ENCODE assay signal across 10 cellular contexts in the genomic region with DNA sequence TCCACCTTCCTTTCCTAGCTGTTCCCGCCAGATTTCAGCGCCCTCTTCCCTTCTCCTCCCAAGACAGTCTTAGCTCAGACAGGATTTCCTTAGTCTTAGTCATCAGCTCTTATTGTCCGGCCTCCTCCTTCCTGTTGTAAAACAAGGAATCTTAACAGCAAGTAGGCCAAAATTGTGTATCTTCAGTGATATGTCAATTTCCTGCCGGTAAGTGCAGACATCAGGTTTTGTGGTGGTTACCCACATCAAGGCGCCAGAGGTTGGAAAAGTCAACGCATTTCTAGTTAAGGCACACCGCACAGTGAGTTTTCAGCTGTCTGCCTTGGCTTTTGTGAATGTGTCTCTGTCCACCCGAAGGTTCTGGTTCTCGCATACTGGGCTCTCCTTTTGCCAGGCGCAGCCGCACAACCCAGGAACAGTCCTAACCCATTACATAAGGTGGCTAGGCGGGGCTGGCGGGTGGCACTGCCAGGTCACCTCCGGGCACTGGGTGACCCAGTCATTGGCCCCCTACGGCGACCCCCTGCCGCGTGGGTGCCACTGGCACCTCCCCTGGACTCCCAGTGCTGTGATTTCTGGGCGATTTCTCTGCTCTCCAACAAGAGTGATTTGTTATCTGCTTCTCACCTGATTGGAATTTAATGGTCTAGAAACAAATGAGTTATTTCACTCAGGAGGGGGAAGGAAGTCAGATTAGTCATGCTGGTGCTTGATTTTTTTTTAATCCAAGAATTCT. TPM values are rescaled to one million over a fixed set of nuclear protein-coding genes. Genes with fewer than 3 reads are reported as not detected.
A peak's percentile ranks its signal among the peaks of the same experiment; 100 is the strongest.
DNase-seq lines count a peak whose midpoint lies in the region; ATAC-seq, FAIRE-seq and TF ChIP-seq lines count a peak whose summit lies in the region.
"Had no signal": no experiment of that assay in that cellular context is flagged by ENCODE, and none has a peak within 500 bp of the region (broad histone marks: within the 10 kb centered on the region; RNA-seq: fewer than 3 reads in every experiment).

No MANE protein-coding gene starts in this region.

- H3K27ac Mint-ChIP-seq in natural killer cell: no peak overlapping the region

- WGBS in heart left ventricle, 4 donors: 40 to 54% (median 44%) methylated on average over 15 to 19 of the region's 19 CpGs
- 52 to 68% methylated on average over 19 of the region's 19 CpGs for WGBS in lung, 2 donors
- WGBS in spleen, 5 donors: 59 to 67% (median 64%) methylated on average over 19 of the region's 19 CpGs

- peaks cover 12 to 18% of the 10 kb centered on the region in 2 donors for H3K27me3 Mint-ChIP-seq in natural killer cell (ENCODE audit: low read depth in 2 of 2)
- H3K27me3 Mint-ChIP-seq: brain had no signal

- no peaks in the 10 kb centered on the region for H3K36me3 Mint-ChIP-seq in natural killer cell

- TF ChIP-seq POLR2A in heart left ventricle (IDR thresholded peaks at IDR 0.05) (no peak), spleen (IDR thresholded peaks at IDR 0.05) (no peak)

- intact Hi-C loops in heart left ventricle (cut with DNase I): loop anchor here in 1 of 10 donors (5.0 kb wide), 1 partner anchor 92 kb away; no protein-coding TSS in a partner anchor
- intact Hi-C loops in Right ventricle myocardium superior (cut with DNase I): no loop called here
- intact Hi-C loops in natural killer cell (cut with micrococcal nuclease): no loop called here
- intact Hi-C loops in spleen (cut with DNase I; ENCODE audit: low total_unique reads): no loop called here

- no peak overlapping the region for H3K4me3 Mint-ChIP-seq in natural killer cell
- H3K4me3 Mint-ChIP-seq: brain, neural crest cell had no signal

- H3K27me3 ChIP-seq in heart left ventricle (no peaks in the 10 kb centered on the region), lung (ENCODE audit: control insufficient read depth, insufficient read depth) (no peaks in the 10 kb centered on the region), spleen (replicated peaks in 1 of 7) (peaks cover 0 to 25% (median 0%) of the 10 kb centered on the region in 7 donors)

- H3K27ac ChIP-seq in heart left ventricle (peak overlapping the region; percentile 11 to 95 (median 70)), lung (ENCODE audit: low read depth in 1 of 2, low read length in 1 of 2) (peak overlapping the region; percentile 84 to 87), spleen (peak overlapping the region in 3 of 8 donors; percentile 6 to 32 (median 20))

- H3K36me3 ChIP-seq in heart left ventricle (peaks cover 0 to 20% (median 9%) of the 10 kb centered on the region in 9 donors), lung (ENCODE audit: control insufficient read depth in 2 of 2, insufficient read depth in 2 of 2, low read length in 2 of 2) (peaks cover 0 to 6% of the 10 kb centered on the region in 2 donors), spleen (peaks cover 0 to 21% (median 0%) of the 10 kb centered on the region in 6 donors)

- H3K9me3 ChIP-seq in heart left ventricle (no peaks in the 10 kb centered on the region), lung (ENCODE audit: control insufficient read depth in 2 of 2, insufficient read depth in 1 of 2, low read length in 1 of 2) (peaks cover 0 to 2% of the 10 kb centered on the region in 2 donors), spleen (no peaks in the 10 kb centered on the region)

- no peak for TF ChIP-seq CTCF in heart left ventricle (IDR thresholded peaks at IDR 0.05)
- no peak for TF ChIP-seq CTCF in astrocyte of the cerebellum (IDR thresholded peaks at IDR 0.05; ENCODE audit: low read depth, low read length, missing control alignments)
- no peak for TF ChIP-seq CTCF in lung (IDR thresholded peaks at IDR 0.05; ENCODE audit: control extremely low read depth, extremely low read depth)
- no peak for TF ChIP-seq CTCF in natural killer cell (IDR thresholded peaks at IDR 0.05)
- no peak for TF ChIP-seq CTCF in spleen (IDR thresholded peaks at IDR 0.05 in 8 of 11, conservative IDR thresholded peaks at IDR 0.05 in 3 of 11)

- DNase-seq in heart left ventricle: no peak
- DNase-seq in Right ventricle myocardium superior: no peak
- peak; percentile 68 for DNase-seq in astrocyte of the cerebellum (ENCODE audit: low read depth)
- DNase-seq in lung (ENCODE audit: low spot score): no peak
- DNase-seq in urothelium cell line (ENCODE audit: low spot score): peak; percentile 65
- no peak for DNase-seq in natural killer cell
- no peak for DNase-seq in spleen
- DNase-seq in NCI-H345 (lab: John Stamatoyannopoulos, UW): no peak

- in situ Hi-C loops in astrocyte of the cerebellum (cut with HindIII; ENCODE audit: low sequenced_read_pairs): no loop called here

- H3K4me1 Mint-ChIP-seq in natural killer cell: no peaks in the 10 kb centered on the region

- H3K4me3 ChIP-seq in heart left ventricle (peak overlapping the region in 6 of 12 donors; percentile 13 to 33 (median 19)), astrocyte of the cerebellum (ENCODE audit: low read depth, low read length) (no peak overlapping the region), lung (no peak overlapping the region), spleen (no peak overlapping the region)

- FAIRE-seq in urothelium cell line (lab: Jason Lieb, UNC): no peak

- H3K4me1 ChIP-seq in heart left ventricle (peaks cover 29 to 100% (median 89%) of the 10 kb centered on the region in 12 donors), lung (ENCODE audit: control insufficient read depth in 2 of 2, insufficient read depth in 2 of 2, low read length in 2 of 2) (peaks cover 34 to 40% of the 10 kb centered on the region in 2 donors), spleen (peaks cover 0 to 61% (median 14%) of the 10 kb centered on the region in 6 donors)

- ATAC-seq in heart left ventricle (peak in 3 of 4 donors; percentile 5 to 42 (median 32)), Right ventricle myocardium superior (ENCODE audit: poor library complexity) (no peak), lung (ENCODE audit: insufficient read depth, low FRiP score) (peak; percentile 36), natural killer cell (no peak)

- no peaks in the 10 kb centered on the region for H3K9me3 Mint-ChIP-seq in natural killer cell

RNA-seq across cellular contexts. Expression of gene COL4A2, which starts 12.9 kb away (rescaled TPM):
- 100 to 1,000 TPM in 8 of 9 donors, 10 to 100 TPM in 1; 94.0 to 377 (median 166) TPM for total RNA-seq in heart left ventricle
- polyA plus RNA-seq in heart left ventricle: 100 to 1,000 TPM in 1 of 2 donors, 10 to 100 TPM in 1; 92.4 to 220 TPM
- 91.2 TPM for total RNA-seq in Right ventricle myocardium superior
- total RNA-seq in lung: 100 to 1,000 TPM; 414 to 627 TPM
- polyA plus RNA-seq in lung: 100 to 1,000 TPM; 169 to 264 TPM
- total RNA-seq in natural killer cell: not detected
- total RNA-seq in spleen: 100 to 1,000 TPM; 296 to 712 (median 410) TPM
- polyA plus RNA-seq in spleen: 100 to 1,000 TPM in 1 of 3 donors, 10 to 100 TPM in 2; 52.6 to 116 (median 76.3) TPM

RNA-seq across cellular contexts. Expression of gene COL4A1, which starts 13.0 kb away (rescaled TPM):
- 100 to 1,000 TPM in 8 of 9 donors, 10 to 100 TPM in 1; 91.9 to 428 (median 184) TPM for total RNA-seq in heart left ventricle
- polyA plus RNA-seq in heart left ventricle: 100 to 1,000 TPM in 1 of 2 donors, 10 to 100 TPM in 1; 52.6 to 194 TPM
- 107 TPM for total RNA-seq in Right ventricle myocardium superior
- total RNA-seq in lung: 1,000 to 10,000 TPM in 1 of 2 donors, 100 to 1,000 TPM in 1; 326 to 1,051 TPM
- 100 to 1,000 TPM; 114 to 310 TPM for polyA plus RNA-seq in lung
- not detected for total RNA-seq in natural killer cell
- 100 to 1,000 TPM; 251 to 959 (median 365) TPM for total RNA-seq in spleen
- 10 to 100 TPM; 37.9 to 71.7 (median 61.5) TPM for polyA plus RNA-seq in spleen

Comparison
In these comparisons a context has a peak if more than half of its experiments do, and no peak if none do; other contexts are left out.
1. ATAC-seq: peak in heart left ventricle (3 of 4) and lung (single experiment); none in Right ventricle myocardium superior (single experiment) and natural killer cell (0 of 3).
2. DNase-seq: peak in astrocyte of the cerebellum (single experiment) and urothelium cell line (single experiment); none in heart left ventricle (0 of 5), Right ventricle myocardium superior (single experiment), lung (single experiment), natural killer cell (single experiment), spleen (single experiment) and NCI-H345 (single experiment).
3. RNA of gene COL4A2, which starts 12.9 kb away (total RNA-seq): 414 to 627 TPM in lung, 296 to 712 TPM in spleen, 94.0 to 377 TPM in heart left ventricle and 91.2 TPM in Right ventricle myocardium superior (single experiment); not detected in natural killer cell; every median in the first group is over 10 times any median in the second.
4. RNA of gene COL4A1, which starts 13.0 kb away (total RNA-seq): 326 to 1,051 TPM in lung, 251 to 959 TPM in spleen, 91.9 to 428 TPM in heart left ventricle and 107 TPM in Right ventricle myocardium superior (single experiment); not detected in natural killer cell; every median in the first group is over 10 times any median in the second.